8 cellular contexts compared by ENCODE assay signal in the genomic region with DNA sequence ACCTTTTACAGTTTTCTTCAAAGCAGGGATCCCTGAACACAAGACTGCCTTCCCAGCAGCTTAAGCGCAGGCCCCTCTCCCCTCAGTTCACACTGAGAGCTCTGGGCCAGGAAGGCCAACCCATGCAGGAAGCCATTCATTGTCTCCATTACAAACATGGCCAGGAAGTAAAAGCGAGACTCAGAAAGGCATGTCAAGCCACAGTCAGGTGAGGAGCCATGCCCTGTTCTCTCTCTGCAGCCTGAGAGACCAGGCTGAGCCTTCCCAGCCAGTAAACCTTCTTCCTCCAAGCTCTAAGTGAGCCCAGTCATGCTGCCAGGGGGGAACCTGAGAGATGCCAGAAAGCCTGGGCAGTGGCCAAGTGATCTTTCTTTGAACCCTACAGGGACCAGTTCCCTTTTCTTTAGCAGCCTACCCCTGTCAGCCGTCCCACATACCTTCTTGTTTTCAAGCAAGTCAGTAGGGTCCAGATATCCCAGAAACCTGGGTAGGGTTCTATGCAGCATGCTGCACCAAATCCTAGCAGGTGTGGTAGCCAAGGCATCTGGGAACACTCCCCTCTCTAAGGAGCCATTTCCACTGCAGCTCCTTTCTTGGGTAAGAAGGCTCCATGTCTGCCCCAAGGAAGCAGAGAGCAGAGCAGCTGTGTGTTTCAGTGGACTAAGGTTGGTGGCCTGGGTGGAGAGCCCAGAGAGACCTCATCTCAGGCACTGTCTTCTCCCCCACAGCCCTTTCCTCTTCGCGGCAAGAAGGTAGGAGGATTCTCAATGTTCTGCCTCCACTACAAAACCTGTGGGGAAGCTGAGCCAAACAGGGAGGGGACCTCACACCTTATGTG. TPM values are rescaled to one million over a fixed set of nuclear protein-coding genes. Genes with fewer than 3 reads are reported as not detected.
DNase-seq lines count a peak whose midpoint lies in the region; ATAC-seq and TF ChIP-seq lines count a peak whose summit lies in the region.

No MANE protein-coding gene starts in this region.

- H3K27ac ChIP-seq in right atrium auricular region = no peak overlapping the region

- H3K27me3 ChIP-seq in right atrium auricular region = no peaks in the 10 kb centered on the region

- H3K36me3 ChIP-seq in right atrium auricular region = no peaks in the 10 kb centered on the region

- no peak overlapping the region for H3K4me3 ChIP-seq in right atrium auricular region

- H3K27ac Mint-ChIP-seq in memory B cell = peak overlapping the region; percentile 85

- peaks cover 20% of the 10 kb centered on the region for H3K36me3 Mint-ChIP-seq in memory B cell

- peak overlapping the region; percentile 97 for H3K4me3 Mint-ChIP-seq in memory B cell

- no peak for TF ChIP-seq CTCF in right atrium auricular region (IDR thresholded peaks at IDR 0.05)

- no peaks in the 10 kb centered on the region for H3K27me3 Mint-ChIP-seq in memory B cell

- peaks cover 0 to 7% of the 10 kb centered on the region in 2 donors for H3K4me1 ChIP-seq in right atrium auricular region

- ATAC-seq in Right ventricle myocardium inferior (peak; percentile 40), HG03442 (IDR thresholded peaks at IDR 0.05; ENCODE audit: unreplicated experiment) (peak; percentile 20), memory B cell (ENCODE audit: low read depth) (peak; percentile 31)

- DNase-seq in Right ventricle myocardium inferior (ENCODE audit: missing footprints) = no peak
- no peak for DNase-seq in right atrium auricular region (ENCODE audit: low spot score)
- DNase-seq in activated CD8-positive, alpha-beta memory T cell treated with anti-CD3 and anti-CD28 coated beads, Interleukin-2, amount 50 U/mL, for 48 hours = peak; percentile 70
- no peak for DNase-seq in memory B cell (ENCODE audit: low spot score in 2 of 2)
- DNase-seq in NCI-H1105 treated with DMSO at 0.1 percent for 48 hours (lab: John Stamatoyannopoulos, UW) = no peak
- no peak for DNase-seq in NCI-H1436 treated with DMSO at 0.1 percent for 48 hours (lab: John Stamatoyannopoulos, UW)
- no peak for DNase-seq in islet precursor cell

- no peaks in the 10 kb centered on the region for H3K9me3 Mint-ChIP-seq in memory B cell

- intact Hi-C loops in Right ventricle myocardium inferior (cut with DNase I) = no loop called here

- peaks cover 50% of the 10 kb centered on the region for H3K4me1 Mint-ChIP-seq in memory B cell

- H3K9me3 ChIP-seq in right atrium auricular region = no peaks in the 10 kb centered on the region

RNA-seq across cellular contexts. Expression of gene TRAF3IP3, which starts 1.0 kb away (rescaled TPM):
- total RNA-seq in Right ventricle myocardium inferior = 1.7 TPM
- 1 to 10 TPM in 1 of 2 donors, under 1 TPM in 1; 0.19 to 2.2 TPM for total RNA-seq in right atrium auricular region

RNA-seq across cellular contexts. Expression of gene C1orf74, which starts 27.5 kb away (rescaled TPM):
- total RNA-seq in Right ventricle myocardium inferior (1.8 TPM), right atrium auricular region (1 to 10 TPM; 1.6 to 1.7 TPM)

RNA-seq across cellular contexts. Expression of gene IRF6, which starts 49.1 kb away (rescaled TPM):
- 29.7 TPM for total RNA-seq in Right ventricle myocardium inferior
- total RNA-seq in right atrium auricular region = 10 to 100 TPM; 30.4 to 32.6 TPM

RNA-seq across cellular contexts. Expression of gene HSD11B1, which starts 52.2 kb away (rescaled TPM):
- total RNA-seq in Right ventricle myocardium inferior (4.3 TPM), right atrium auricular region (10 to 100 TPM in 1 of 2 donors, 1 to 10 TPM in 1; 3.7 to 17.2 TPM)
